Comparison of ENCODE assay signal across 18 cellular contexts in genomic region chr16:26078971-26079370, GRCh38.
DNase-seq lines count a peak whose midpoint lies in the region; ATAC-seq and TF ChIP-seq lines count a peak whose summit lies in the region.
"Had no signal": no experiment of that assay in that cellular context is flagged by ENCODE, and none has a peak within 500 bp of the region (broad histone marks: within the 10 kb centered on the region; RNA-seq: fewer than 3 reads in every experiment).

No MANE protein-coding gene starts in this region.

- H3K9ac ChIP-seq in BLaER1, result peak overlapping the region; percentile 56

- ATAC-seq in HG02970 (IDR thresholded peaks at IDR 0.05; ENCODE audit: low FRiP score, unreplicated experiment), result no peak
- ATAC-seq: CD8-positive, alpha-beta T cell; Right ventricle myocardium inferior; SK-N-SH treated with all-trans-retinoic acid at 6 μM for 48 hours; T-cell had no signal

- peak overlapping the region; percentile 78 for H3K27ac ChIP-seq in BLaER1
- H3K27ac ChIP-seq in suprapubic skin, result no peak overlapping the region
- H3K27ac ChIP-seq: Peyer's patch had no signal

- H3K9me3 ChIP-seq in BLaER1, result peaks cover 9% of the 10 kb centered on the region
- no peaks in the 10 kb centered on the region for H3K9me3 ChIP-seq in suprapubic skin
- H3K9me3 ChIP-seq: Peyer's patch had no signal

- peak overlapping the region; percentile 92 for H3K4me2 ChIP-seq in BLaER1

- H3K4me1 ChIP-seq in BLaER1 (peaks cover 55% of the 10 kb centered on the region), suprapubic skin (no peaks in the 10 kb centered on the region)
- H3K4me1 ChIP-seq: Peyer's patch had no signal

- peak overlapping the region; percentile 57 for H3K4me3 ChIP-seq in BLaER1
- H3K4me3 ChIP-seq in suprapubic skin, result no peak overlapping the region
- H3K4me3 ChIP-seq: Peyer's patch had no signal

- 51% methylated on average over 7 of the region's 7 CpGs for WGBS in suprapubic skin

- TF ChIP-seq EP300 in suprapubic skin (IDR thresholded peaks at IDR 0.05), result no peak

- H3K36me3 ChIP-seq in BLaER1 (no peaks in the 10 kb centered on the region), suprapubic skin (no peaks in the 10 kb centered on the region)
- H3K36me3 ChIP-seq: Peyer's patch had no signal

- TF ChIP-seq POLR2A in suprapubic skin (IDR thresholded peaks at IDR 0.05), result no peak

- TF ChIP-seq CTCF in suprapubic skin (IDR thresholded peaks at IDR 0.05), result no peak

- H4K20me1 ChIP-seq in BLaER1, result no peaks in the 10 kb centered on the region

- DNase-seq in NCI-H1092 (lab: John Stamatoyannopoulos, UW) (peak; percentile 62), SHP77 (lab: John Stamatoyannopoulos, UW) (peak; percentile 47 to 50), left kidney (ENCODE audit: low read depth, low spot score) (peak; percentile 13), hepatic stellate cell (ENCODE audit: low spot score) (no peak), hypothalamus (lab: John Stamatoyannopoulos, UW) (no peak), suprapubic skin (ENCODE audit: low spot score in 2 of 2) (no peak)
- DNase-seq: CD8-positive, alpha-beta T cell; H9; IMR-90; NCI-H146; NCI-H2171; NK-92 treated with Interleukin-12 subunit alpha and Interleukin-12 subunit beta, amount 100 ng/mL, for 24 hours; Peyer's patch; T-cell had no signal

- H3K27me3 ChIP-seq in BLaER1, result no peaks in the 10 kb centered on the region
- no peaks in the 10 kb centered on the region for H3K27me3 ChIP-seq in suprapubic skin
- H3K27me3 ChIP-seq: Peyer's patch had no signal

Comparison
In these comparisons a context has a peak if more than half of its experiments do, and no peak if none do; other contexts are left out.
1. DNase-seq: peak in NCI-H1092 (single experiment), SHP77 (2 of 2) and left kidney (single experiment); none in hepatic stellate cell (single experiment), hypothalamus (0 of 51) and suprapubic skin (0 of 2).